ENCODE assay signal across 15 cellular contexts in genomic region chr1:182174202-182174855, GRCh38.
DNase-seq lines count a peak whose midpoint lies in the region; ATAC-seq, FAIRE-seq and TF ChIP-seq lines count a peak whose summit lies in the region.
"Had no signal": no experiment of that assay in that cellular context is flagged by ENCODE, and none has a peak within 500 bp of the region (broad histone marks: within the 10 kb centered on the region; RNA-seq: fewer than 3 reads in every experiment).

No MANE protein-coding gene starts in this region.

- peaks cover 19% of the 10 kb centered on the region for H3K4me1 ChIP-seq in foreskin keratinocyte
- H3K4me1 ChIP-seq in mucosa of descending colon (ENCODE audit: low read depth) = peaks cover 4% of the 10 kb centered on the region
- H3K4me1 ChIP-seq in vagina = peaks cover 25% of the 10 kb centered on the region
- peaks cover 0 to 2% of the 10 kb centered on the region in 2 donors for H3K4me1 ChIP-seq in ascending aorta

- DNase-seq in bronchial epithelial cell (ENCODE audit: low read depth) (peak; percentile 56), foreskin keratinocyte (peak; percentile 51 to 74), mucosa of descending colon (no peak), vagina (ENCODE audit: extremely low spot score in 2 of 2) (no peak), DMS 273 (lab: John Stamatoyannopoulos, UW; ENCODE audit: unreplicated experiment) (no peak), ascending aorta (ENCODE audit: low spot score in 2 of 2) (no peak)
- DNase-seq: activated CD4-positive, alpha-beta T cell treated with anti-CD3 and anti-CD28 coated beads for 48 hours; activated CD8-positive, alpha-beta memory T cell treated with anti-CD3 and anti-CD28 coated beads, Interleukin-2, amount 50 U/mL, for 4 hours; NCI-H187 treated with DMSO at 0.1 percent for 48 hours; NCI-H526 had no signal

- no peak for TF ChIP-seq POLR2A in vagina (IDR thresholded peaks at IDR 0.05)

- H3K27ac ChIP-seq in foreskin keratinocyte = peak overlapping the region; percentile 86
- H3K27ac ChIP-seq in vagina = peak overlapping the region; percentile 14
- H3K27ac ChIP-seq in ascending aorta = peak overlapping the region in 1 of 2 donors; percentile 4
- H3K27ac ChIP-seq: SK-N-MC had no signal

- H3K4me3 ChIP-seq in bronchial epithelial cell (ENCODE audit: low read depth, low read length) = no peak overlapping the region
- H3K4me3 ChIP-seq in mucosa of descending colon = no peak overlapping the region
- no peak overlapping the region for H3K4me3 ChIP-seq in vagina
- H3K4me3 ChIP-seq in ascending aorta = no peak overlapping the region
- H3K4me3 ChIP-seq: GM12878, SK-N-MC had no signal

- H3K27me3 ChIP-seq in bronchial epithelial cell (ENCODE audit: control insufficient read depth, insufficient read depth, low read length) = no peaks in the 10 kb centered on the region
- no peaks in the 10 kb centered on the region for H3K27me3 ChIP-seq in foreskin keratinocyte
- no peaks in the 10 kb centered on the region for H3K27me3 ChIP-seq in vagina
- no peaks in the 10 kb centered on the region for H3K27me3 ChIP-seq in ascending aorta

- ATAC-seq in foreskin keratinocyte (peak; percentile 66), mucosa of descending colon (peak; percentile 75), HG03175 (IDR thresholded peaks at IDR 0.05; ENCODE audit: unreplicated experiment) (no peak)
- ATAC-seq: GM12878 had no signal

- H3K9me3 ChIP-seq in mucosa of descending colon (no peaks in the 10 kb centered on the region), vagina (no peaks in the 10 kb centered on the region), ascending aorta (no peaks in the 10 kb centered on the region)

- intact Hi-C loops in mucosa of descending colon (cut with DNase I, micrococcal nuclease) (no loop called here), vagina (cut with DNase I) (no loop called here), ascending aorta (cut with DNase I) (no loop called here)

- H3K36me3 ChIP-seq in bronchial epithelial cell (ENCODE audit: control insufficient read depth, insufficient read depth, low read length) (no peaks in the 10 kb centered on the region), mucosa of descending colon (ENCODE audit: low read depth) (no peaks in the 10 kb centered on the region), vagina (no peaks in the 10 kb centered on the region), ascending aorta (no peaks in the 10 kb centered on the region)

- TF ChIP-seq CTCF in bronchial epithelial cell (IDR thresholded peaks at IDR 0.05; ENCODE audit: insufficient read depth, low read length, severe bottlenecking) (no peak), foreskin keratinocyte (conservative IDR thresholded peaks at IDR 0.05) (no peak), mucosa of descending colon (IDR thresholded peaks at IDR 0.05) (no peak), vagina (IDR thresholded peaks at IDR 0.05) (no peak), ascending aorta (IDR thresholded peaks at IDR 0.05) (no peak)

- no peak for FAIRE-seq in bronchial epithelial cell (lab: Jason Lieb, UNC)
- FAIRE-seq: colon, G401.6, GM12878 had no signal

Comparison
In these comparisons a context has a peak if more than half of its experiments do, and no peak if none do; other contexts are left out.
1. DNase-seq: peak in bronchial epithelial cell (single experiment) and foreskin keratinocyte (2 of 2); none in mucosa of descending colon (0 of 3), vagina (0 of 2), DMS 273 (single experiment) and ascending aorta (0 of 2).